Comparison of ENCODE assay signal across 12 cellular contexts in the genomic region with DNA sequence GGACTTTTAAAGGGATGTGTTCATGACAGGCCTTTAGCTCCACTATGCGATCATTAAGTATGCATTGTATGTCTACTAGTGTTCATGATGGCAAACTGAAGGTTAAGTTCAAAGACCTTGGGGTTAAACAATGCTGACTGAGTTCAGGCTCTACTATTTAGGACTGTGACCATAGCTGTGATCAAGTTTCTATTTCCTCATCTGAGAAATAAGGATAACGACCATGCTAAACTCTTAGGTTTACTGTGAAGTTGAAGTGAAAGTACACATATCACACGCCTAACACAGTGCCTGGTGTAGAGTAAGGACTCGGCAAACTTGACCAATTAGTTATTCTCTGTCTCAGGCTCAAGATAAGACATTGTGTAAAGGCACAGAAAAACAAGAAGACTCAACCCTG.
DNase-seq lines count a peak whose midpoint lies in the region; ATAC-seq, FAIRE-seq and TF ChIP-seq lines count a peak whose summit lies in the region.
"Had no signal": no experiment of that assay in that cellular context is flagged by ENCODE, and none has a peak within 500 bp of the region (broad histone marks: within the 10 kb centered on the region; RNA-seq: fewer than 3 reads in every experiment).

No MANE protein-coding gene starts in this region.

- H3K36me3 ChIP-seq in tibial nerve: no peaks in the 10 kb centered on the region
- H3K36me3 ChIP-seq: Peyer's patch had no signal

- no peaks in the 10 kb centered on the region for H3K9me3 ChIP-seq in tibial nerve
- H3K9me3 ChIP-seq: Peyer's patch had no signal

- no peaks in the 10 kb centered on the region for H3K27me3 ChIP-seq in tibial nerve
- H3K27me3 ChIP-seq: Peyer's patch had no signal

- WGBS in tibial nerve, 2 donors: 68 to 76% methylated on average over 4 of the region's 4 CpGs

- no peak for TF ChIP-seq CTCF in GM10266 (IDR thresholded peaks at IDR 0.05; ENCODE audit: control insufficient read depth, insufficient read depth, low read depth, missing control alignments)
- no peak for TF ChIP-seq CTCF in tibial nerve (IDR thresholded peaks at IDR 0.05)

- no peak overlapping the region for H3K27ac ChIP-seq in tibial nerve
- H3K27ac ChIP-seq: Peyer's patch, VCaP had no signal

- ATAC-seq in HG02623 (IDR thresholded peaks at IDR 0.05; ENCODE audit: unreplicated experiment) (peak; percentile 85), HG03432 (IDR thresholded peaks at IDR 0.05; ENCODE audit: unreplicated experiment) (peak; percentile 71), left cardiac atrium (no peak)

- H3K4me1 ChIP-seq in tibial nerve: peaks cover 0 to 4% (median 0%) of the 10 kb centered on the region in 4 donors
- H3K4me1 ChIP-seq: Peyer's patch had no signal

- no peak for TF ChIP-seq POLR2A in tibial nerve (IDR thresholded peaks at IDR 0.05)

- intact Hi-C loops in left cardiac atrium (cut with DNase I): no loop called here

- no peak overlapping the region for H3K4me3 ChIP-seq in tibial nerve
- H3K4me3 ChIP-seq: Peyer's patch had no signal

- FAIRE-seq in GM19239 (lab: Jason Lieb, UNC): peak; percentile 96

- peak; percentile 8 for DNase-seq in GM10266 (ENCODE audit: extremely low spot score)
- DNase-seq in GM19239 (ENCODE audit: insufficient read length, low spot score): no peak
- DNase-seq in left cardiac atrium: no peak
- no peak for DNase-seq in activated naive CD4-positive, alpha-beta T cell (lab: John Stamatoyannopoulos, UW)
- DNase-seq in hypothalamus (lab: John Stamatoyannopoulos, UW): no peak
- no peak for DNase-seq in tibial nerve (ENCODE audit: low spot score in 2 of 2)
- DNase-seq: kidney glomerular epithelial cell, NCI-H187, Peyer's patch had no signal

- no peak for TF ChIP-seq EP300 in tibial nerve (IDR thresholded peaks at IDR 0.05)

Comparison
In these comparisons a context has a peak if more than half of its experiments do, and no peak if none do; other contexts are left out.
1. ATAC-seq: peak in HG02623 (single experiment) and HG03432 (single experiment); none in left cardiac atrium (0 of 2).